In the genomic region with DNA sequence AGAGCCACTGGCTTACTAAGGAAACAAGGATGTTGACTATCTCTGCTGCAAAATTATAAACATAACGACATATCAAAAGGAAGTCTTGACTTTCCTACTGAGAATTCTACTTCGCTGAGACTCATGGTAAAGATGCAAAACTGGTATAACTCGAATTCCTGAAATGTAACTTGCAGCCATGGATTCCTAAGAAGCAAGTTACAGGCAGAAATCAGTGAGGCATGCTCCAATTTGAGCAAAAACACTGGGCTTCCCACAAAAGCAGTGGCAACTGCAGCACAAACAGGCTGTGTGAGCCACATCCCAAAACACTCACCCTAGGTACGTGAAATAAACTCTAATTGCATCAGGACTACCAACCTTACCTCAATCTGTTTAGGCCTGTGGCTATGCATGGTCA, we compare ENCODE assay signal across 1 cellular context.
TF ChIP-seq lines count a peak whose summit lies in the region.

No MANE protein-coding gene starts in this region.

TF ChIP-seq in K562, 482 proteins besides CTCF, POLR2A, EP300 and RAD21:
- TF ChIP-seq, protein P1, sequence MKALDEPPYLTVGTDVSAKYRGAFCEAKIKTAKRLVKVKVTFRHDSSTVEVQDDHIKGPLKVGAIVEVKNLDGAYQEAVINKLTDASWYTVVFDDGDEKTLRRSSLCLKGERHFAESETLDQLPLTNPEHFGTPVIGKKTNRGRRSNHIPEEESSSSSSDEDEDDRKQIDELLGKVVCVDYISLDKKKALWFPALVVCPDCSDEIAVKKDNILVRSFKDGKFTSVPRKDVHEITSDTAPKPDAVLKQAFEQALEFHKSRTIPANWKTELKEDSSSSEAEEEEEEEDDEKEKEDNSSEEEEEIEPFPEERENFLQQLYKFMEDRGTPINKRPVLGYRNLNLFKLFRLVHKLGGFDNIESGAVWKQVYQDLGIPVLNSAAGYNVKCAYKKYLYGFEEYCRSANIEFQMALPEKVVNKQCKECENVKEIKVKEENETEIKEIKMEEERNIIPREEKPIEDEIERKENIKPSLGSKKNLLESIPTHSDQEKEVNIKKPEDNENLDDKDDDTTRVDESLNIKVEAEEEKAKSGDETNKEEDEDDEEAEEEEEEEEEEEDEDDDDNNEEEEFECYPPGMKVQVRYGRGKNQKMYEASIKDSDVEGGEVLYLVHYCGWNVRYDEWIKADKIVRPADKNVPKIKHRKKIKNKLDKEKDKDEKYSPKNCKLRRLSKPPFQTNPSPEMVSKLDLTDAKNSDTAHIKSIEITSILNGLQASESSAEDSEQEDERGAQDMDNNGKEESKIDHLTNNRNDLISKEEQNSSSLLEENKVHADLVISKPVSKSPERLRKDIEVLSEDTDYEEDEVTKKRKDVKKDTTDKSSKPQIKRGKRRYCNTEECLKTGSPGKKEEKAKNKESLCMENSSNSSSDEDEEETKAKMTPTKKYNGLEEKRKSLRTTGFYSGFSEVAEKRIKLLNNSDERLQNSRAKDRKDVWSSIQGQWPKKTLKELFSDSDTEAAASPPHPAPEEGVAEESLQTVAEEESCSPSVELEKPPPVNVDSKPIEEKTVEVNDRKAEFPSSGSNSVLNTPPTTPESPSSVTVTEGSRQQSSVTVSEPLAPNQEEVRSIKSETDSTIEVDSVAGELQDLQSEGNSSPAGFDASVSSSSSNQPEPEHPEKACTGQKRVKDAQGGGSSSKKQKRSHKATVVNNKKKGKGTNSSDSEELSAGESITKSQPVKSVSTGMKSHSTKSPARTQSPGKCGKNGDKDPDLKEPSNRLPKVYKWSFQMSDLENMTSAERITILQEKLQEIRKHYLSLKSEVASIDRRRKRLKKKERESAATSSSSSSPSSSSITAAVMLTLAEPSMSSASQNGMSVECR (CRISPR knock-in tag; IDR thresholded peaks at IDR 0.05), result no peak
